8 cellular contexts compared by ENCODE assay signal in the genomic region with DNA sequence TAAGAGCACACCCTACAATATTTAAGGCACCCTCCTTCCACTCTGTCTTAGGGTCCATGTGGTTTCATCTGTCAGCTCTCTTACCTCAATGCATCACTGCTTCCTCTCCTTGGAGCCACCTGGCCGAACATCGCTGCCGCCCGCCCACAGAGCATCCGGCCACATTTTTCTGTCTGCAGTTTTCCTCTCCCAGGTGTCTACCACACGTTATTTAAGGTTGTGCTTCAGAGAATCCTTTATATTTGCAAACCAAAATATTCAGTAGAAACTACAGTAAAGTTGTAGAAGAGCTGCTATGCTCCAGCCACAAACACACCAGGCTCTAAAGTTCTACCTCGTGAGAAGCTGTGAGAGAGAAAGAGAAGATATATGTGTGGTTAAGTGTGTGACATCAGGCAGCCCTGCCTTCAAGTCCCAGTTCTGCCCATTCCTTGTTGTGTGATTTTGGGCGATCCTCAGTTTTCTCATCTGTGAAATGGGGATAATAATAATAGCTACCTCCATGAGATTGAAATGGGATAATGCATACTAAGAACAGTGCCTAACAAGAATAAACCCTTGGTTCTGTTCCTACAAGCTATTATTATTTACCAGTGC. TPM values are rescaled to one million over a fixed set of nuclear protein-coding genes. Genes with fewer than 3 reads are reported as not detected.
DNase-seq lines count a peak whose midpoint lies in the region; ATAC-seq and TF ChIP-seq lines count a peak whose summit lies in the region.

No MANE protein-coding gene starts in this region.

- H3K9me3 Mint-ChIP-seq in activated CD8-positive, alpha-beta T cell treated with anti-CD3 and anti-CD28 coated beads, Interleukin-2, amount 10 ng/mL, durations not matched to agents 7 days and 5 days (ENCODE audit: insufficient read depth): no peaks in the 10 kb centered on the region
- H3K9me3 Mint-ChIP-seq in natural killer cell: no peaks in the 10 kb centered on the region

- no peaks in the 10 kb centered on the region for H3K27me3 Mint-ChIP-seq in activated CD8-positive, alpha-beta T cell treated with anti-CD3 and anti-CD28 coated beads, Interleukin-2, amount 10 ng/mL, durations not matched to agents 7 days and 5 days (ENCODE audit: low read depth)
- H3K27me3 Mint-ChIP-seq in natural killer cell (ENCODE audit: low read depth in 2 of 2): no peaks in the 10 kb centered on the region

- POLR2A ChIA-PET in activated CD8-positive, alpha-beta T cell treated with anti-CD3 and anti-CD28 coated beads, Interleukin-2, amount 10 ng/mL, durations not matched to agents 7 days and 5 days (lab: Charles Lee): interaction anchor here (0.7 to 11.0 kb wide), 23 partner anchors 9 to 114 kb away, joined by 3 to 348 read pairs (median 13); no protein-coding TSS in a partner anchor

- ATAC-seq in GM19035 (IDR thresholded peaks at IDR 0.05; ENCODE audit: unreplicated experiment) (peak; percentile 67), HG03135 (IDR thresholded peaks at IDR 0.05; ENCODE audit: unreplicated experiment) (peak; percentile 65), natural killer cell (peak; percentile 38 to 58 (median 54))
- peak; percentile 54 for ATAC-seq in activated CD8-positive, alpha-beta T cell treated with anti-CD3 and anti-CD28 coated beads, Interleukin-2, amount 10 ng/mL, durations not matched to agents 7 days and 5 days

- peak overlapping the region; percentile 78 for H3K4me3 Mint-ChIP-seq in activated CD8-positive, alpha-beta T cell treated with anti-CD3 and anti-CD28 coated beads, Interleukin-2, amount 10 ng/mL, durations not matched to agents 7 days and 5 days
- H3K4me3 Mint-ChIP-seq in natural killer cell: peak overlapping the region; percentile 79

- intact Hi-C loops in natural killer cell (cut with micrococcal nuclease): loop anchor here (1.0 to 5.0 kb wide), 4 partner anchors 15 to 519 kb away; a partner anchor contains a TSS

- TF ChIP-seq CTCF in natural killer cell (IDR thresholded peaks at IDR 0.05): no peak

- DNase-seq in activated CD8-positive, alpha-beta T cell treated with anti-CD3 and anti-CD28 coated beads, Interleukin-2, amount 10 ng/mL, durations not matched to agents 7 days and 5 days: peak; percentile 95
- DNase-seq in natural killer cell: peak; percentile 69
- DNase-seq in foreskin melanocyte: no peak
- no peak for DNase-seq in NCI-H82 treated with DMSO at 0.1 percent for 48 hours (lab: John Stamatoyannopoulos, UW; ENCODE audit: unreplicated experiment)
- no peak for DNase-seq in C1 segment of cervical spinal cord (lab: John Stamatoyannopoulos, UW)
- no peak for DNase-seq in NCI-H1048 (lab: John Stamatoyannopoulos, UW)

- H3K4me1 Mint-ChIP-seq in activated CD8-positive, alpha-beta T cell treated with anti-CD3 and anti-CD28 coated beads, Interleukin-2, amount 10 ng/mL, durations not matched to agents 7 days and 5 days (ENCODE audit: low read depth): peaks cover 72% of the 10 kb centered on the region
- peaks cover 55 to 57% of the 10 kb centered on the region in 2 donors for H3K4me1 Mint-ChIP-seq in natural killer cell

- peak overlapping the region; percentile 91 for H3K27ac Mint-ChIP-seq in activated CD8-positive, alpha-beta T cell treated with anti-CD3 and anti-CD28 coated beads, Interleukin-2, amount 10 ng/mL, durations not matched to agents 7 days and 5 days
- peak overlapping the region; percentile 86 to 95 for H3K27ac Mint-ChIP-seq in natural killer cell

- CTCF ChIA-PET in activated CD8-positive, alpha-beta T cell treated with anti-CD3 and anti-CD28 coated beads, Interleukin-2, amount 10 ng/mL, durations not matched to agents 7 days and 5 days (lab: Charles Lee): interaction anchor here (0.6 to 5.6 kb wide), 19 partner anchors 9 to 517 kb away, joined by 3 to 80 read pairs (median 5); no protein-coding TSS in a partner anchor

- peaks cover 47% of the 10 kb centered on the region for H3K36me3 Mint-ChIP-seq in activated CD8-positive, alpha-beta T cell treated with anti-CD3 and anti-CD28 coated beads, Interleukin-2, amount 10 ng/mL, durations not matched to agents 7 days and 5 days (ENCODE audit: low read depth)
- H3K36me3 Mint-ChIP-seq in natural killer cell: no peaks in the 10 kb centered on the region

RNA-seq across cellular contexts. Expression of a gene that starts 4.9 kb away (rescaled TPM):
- 100 to 1,000 TPM; 453 to 469 TPM for total RNA-seq in activated CD8-positive, alpha-beta T cell treated with anti-CD3 and anti-CD28 coated beads, Interleukin-2, amount 10 ng/mL, durations not matched to agents 7 days and 5 days
- 100 to 1,000 TPM; 295 to 390 (median 380) TPM for total RNA-seq in natural killer cell

Comparison
In these comparisons a context has a peak if more than half of its experiments do, and no peak if none do; other contexts are left out.
1. DNase-seq: peak in activated CD8-positive, alpha-beta T cell treated with anti-CD3 and anti-CD28 coated beads, Interleukin-2, amount 10 ng/mL, durations not matched to agents 7 days and 5 days (single experiment) and natural killer cell (single experiment); none in foreskin melanocyte (single experiment), NCI-H82 treated with DMSO at 0.1 percent for 48 hours (single experiment), C1 segment of cervical spinal cord (0 of 14) and NCI-H1048 (single experiment).
2. Peak in every context shown above with its lines, with median percentiles within 50 percentile points of each other: ATAC-seq.